8 cellular contexts compared by ENCODE assay signal in genomic region chr2:100580474-100581264, GRCh38.
DNase-seq lines count a peak whose midpoint lies in the region; ATAC-seq lines count a peak whose summit lies in the region.

No MANE protein-coding gene starts in this region.

- ATAC-seq in GM18517 (IDR thresholded peaks at IDR 0.05; ENCODE audit: unreplicated experiment): peak; percentile 57
- ATAC-seq in HG02943 (IDR thresholded peaks at IDR 0.05; ENCODE audit: low read depth, unreplicated experiment): peak; percentile 72
- ATAC-seq in activated naive CD8-positive, alpha-beta T cell treated with anti-CD3 and anti-CD28 coated beads, Interleukin-2, amount 50 U/mL, for 24 hours: peak; percentile 83

- H3K9me3 Mint-ChIP-seq in activated naive CD8-positive, alpha-beta T cell treated with anti-CD3 and anti-CD28 coated beads, Interleukin-2, amount 50 U/mL, for 24 hours: peaks cover 1% of the 10 kb centered on the region

- H3K27ac Mint-ChIP-seq in activated naive CD8-positive, alpha-beta T cell treated with anti-CD3 and anti-CD28 coated beads, Interleukin-2, amount 50 U/mL, for 24 hours: peak overlapping the region; percentile 89

- H3K4me1 Mint-ChIP-seq in activated naive CD8-positive, alpha-beta T cell treated with anti-CD3 and anti-CD28 coated beads, Interleukin-2, amount 50 U/mL, for 24 hours: peaks cover 36% of the 10 kb centered on the region

- peak overlapping the region; percentile 53 for H3K4me3 Mint-ChIP-seq in activated naive CD8-positive, alpha-beta T cell treated with anti-CD3 and anti-CD28 coated beads, Interleukin-2, amount 50 U/mL, for 24 hours

- no peaks in the 10 kb centered on the region for H3K27me3 Mint-ChIP-seq in activated naive CD8-positive, alpha-beta T cell treated with anti-CD3 and anti-CD28 coated beads, Interleukin-2, amount 50 U/mL, for 24 hours

- DNase-seq in T follicular helper cell (ENCODE audit: low read depth) (peak; percentile 51), SHP77 (lab: John Stamatoyannopoulos, UW) (no peak), NCI-H69 (lab: John Stamatoyannopoulos, UW) (no peak), NCI-H748 (lab: John Stamatoyannopoulos, UW; ENCODE audit: unreplicated experiment) (no peak)
- peak; percentile 48 for DNase-seq in activated naive CD8-positive, alpha-beta T cell treated with anti-CD3 and anti-CD28 coated beads, Interleukin-2, amount 50 U/mL, for 24 hours
- DNase-seq in stimulated activated CD4-positive, alpha-beta T cell treated with anti-CD3 and anti-CD28 coated beads, Interleukin-4, amount 100 ng/mL, for 1 hour: peak; percentile 27

- peaks cover 9% of the 10 kb centered on the region for H3K36me3 Mint-ChIP-seq in activated naive CD8-positive, alpha-beta T cell treated with anti-CD3 and anti-CD28 coated beads, Interleukin-2, amount 50 U/mL, for 24 hours (ENCODE audit: low read depth)

Comparison
In these comparisons a context has a peak if more than half of its experiments do, and no peak if none do; other contexts are left out.
1. DNase-seq: peak in T follicular helper cell (single experiment), activated naive CD8-positive, alpha-beta T cell treated with anti-CD3 and anti-CD28 coated beads, Interleukin-2, amount 50 U/mL, for 24 hours (single experiment) and stimulated activated CD4-positive, alpha-beta T cell treated with anti-CD3 and anti-CD28 coated beads, Interleukin-4, amount 100 ng/mL, for 1 hour (single experiment); none in SHP77 (0 of 2), NCI-H69 (single experiment) and NCI-H748 (single experiment).
2. Peak in every context shown above with its lines, with median percentiles within 50 percentile points of each other: ATAC-seq.